ENCODE assay signal across 23 cellular contexts in the genomic region with DNA sequence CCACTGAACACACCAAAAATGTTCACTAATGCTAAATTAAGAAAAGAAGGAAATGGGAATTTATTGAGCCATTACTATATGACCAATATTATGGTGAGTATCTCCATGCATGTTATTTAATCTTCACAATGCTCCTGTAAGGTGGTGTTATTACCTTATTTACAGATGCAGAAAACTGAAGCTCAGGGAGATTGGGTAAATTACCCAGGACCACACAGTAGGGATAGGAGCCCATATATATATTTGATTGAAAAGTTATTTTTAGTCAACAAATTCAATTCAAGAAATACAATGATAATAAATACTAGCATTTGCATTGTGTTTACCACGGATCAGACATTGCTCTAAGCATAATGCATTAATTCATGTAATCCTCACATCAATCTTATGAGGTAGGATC.
DNase-seq lines count a peak whose midpoint lies in the region; ATAC-seq, FAIRE-seq and TF ChIP-seq lines count a peak whose summit lies in the region.
"Had no signal": no experiment of that assay in that cellular context is flagged by ENCODE, and none has a peak within 500 bp of the region (broad histone marks: within the 10 kb centered on the region; RNA-seq: fewer than 3 reads in every experiment).

No MANE protein-coding gene starts in this region.

- H3K79me1 ChIP-seq in IMR-90 (ENCODE audit: low read depth in 1 of 2, low read length in 2 of 2): no peaks in the 10 kb centered on the region

- DNase-seq in IMR-90 (no peak), RWPE2 (ENCODE audit: low spot score) (no peak), foreskin keratinocyte (no peak), GM12891 (ENCODE audit: insufficient read length, low spot score) (no peak), NCI-H2196 (lab: John Stamatoyannopoulos, UW; ENCODE audit: unreplicated experiment) (no peak)
- DNase-seq: ACHN; BE2C; C1 segment of cervical spinal cord; CD4-positive, CD25-positive, alpha-beta regulatory T cell; CD8-positive, alpha-beta memory T cell; COR-L47; DMS 273 treated with DMSO at 0.1 percent for 48 hours; DMS53; DND-41; EL; H9 had no signal

- POLR2A ChIA-PET in HEK293 (lab: Yijun Ruan, JAX): no interaction called here
- POLR2A ChIA-PET in IMR-90 (lab: Charles Lee; ENCODE audit: unreplicated experiment): no interaction called here

- H2BK120ac ChIP-seq in IMR-90 (ENCODE audit: low read depth, low read length): peak overlapping the region; percentile 41; the same call in 1 of the 2 replicates

- no peaks in the 10 kb centered on the region for H3K4me1 ChIP-seq in HEK293 (ENCODE audit: control insufficient read depth, insufficient read depth, low read length)
- peaks cover 20% of the 10 kb centered on the region for H3K4me1 ChIP-seq in IMR-90 (ENCODE audit: control insufficient read depth, insufficient read depth, low read length)
- peaks cover 37% of the 10 kb centered on the region for H3K4me1 ChIP-seq in RWPE2 (ENCODE audit: insufficient read depth, poor library complexity, severe bottlenecking)
- peaks cover 21% of the 10 kb centered on the region for H3K4me1 ChIP-seq in foreskin keratinocyte
- H3K4me1 ChIP-seq: BE2C had no signal

- intact Hi-C loops in IMR-90 (cut with micrococcal nuclease): loop anchor here (5.0 kb wide), 3 partner anchors 326 to 671 kb away; a partner anchor contains a TSS

- no peak overlapping the region for H2BK5ac ChIP-seq in IMR-90 (ENCODE audit: low read depth, low read length, poor library complexity, severe bottlenecking)

- H3K4me2 ChIP-seq in IMR-90 (ENCODE audit: low read depth, low read length): no peak overlapping the region

- no peak overlapping the region for H3K14ac ChIP-seq in IMR-90 (replicated peaks; ENCODE audit: low read depth, low read length)

- ATAC-seq in IMR-90 (ENCODE audit: low read depth) (no peak), RWPE2 (ENCODE audit: low read depth) (no peak), foreskin keratinocyte (no peak), HG02852 (IDR thresholded peaks at IDR 0.05; ENCODE audit: unreplicated experiment) (no peak)
- ATAC-seq: GM12878 had no signal

- H3K27me3 ChIP-seq in IMR-90 (ENCODE audit: control insufficient read depth, insufficient read depth, low read length) (no peaks in the 10 kb centered on the region), RWPE2 (ENCODE audit: insufficient read depth, poor library complexity, severe bottlenecking) (no peaks in the 10 kb centered on the region), foreskin keratinocyte (no peaks in the 10 kb centered on the region)
- H3K27me3 ChIP-seq: BE2C had no signal

- WGBS in IMR-90 (ENCODE audit: extremely low coverage in 2 of 2, insufficient read length in 1 of 2), 2 experiments: no CpG with 5 or more reads among the region's 1 CpG

- in situ Hi-C loops in IMR-90 (cut with MboI; ENCODE audit: low sequenced_read_pairs): loop anchor here (5.0 kb wide), 1 partner anchor 251 kb away; no protein-coding TSS in a partner anchor

- H3K4me3 ChIP-seq in HEK293 (ENCODE audit: low read depth, low read length): no peak overlapping the region
- H3K4me3 ChIP-seq in IMR-90 (ENCODE audit: insufficient read depth, low read depth, low read length): no peak overlapping the region
- H3K4me3 ChIP-seq in RWPE2 (ENCODE audit: severe bottlenecking): no peak overlapping the region
- H3K4me3 ChIP-seq: GM12878 had no signal

- H3K4ac ChIP-seq in IMR-90 (ENCODE audit: low read depth, low read length): no peak overlapping the region

- H3K9me3 ChIP-seq in HEK293 (ENCODE audit: control insufficient read depth, insufficient read depth, low read depth, low read length) (no peaks in the 10 kb centered on the region), IMR-90 (ENCODE audit: control insufficient read depth, insufficient read depth, low read length) (no peaks in the 10 kb centered on the region), RWPE2 (ENCODE audit: severe bottlenecking) (no peaks in the 10 kb centered on the region)
- H3K9me3 ChIP-seq: BE2C had no signal

- H4K20me1 ChIP-seq in IMR-90 (ENCODE audit: insufficient read depth, low read length): no peaks in the 10 kb centered on the region; the same call in 1 of the 2 replicates

- H3K27ac ChIP-seq in HEK293 (ENCODE audit: extremely low read depth, low read depth, low read length): no peak overlapping the region
- H3K27ac ChIP-seq in IMR-90 (ENCODE audit: insufficient read depth, low read length): no peak overlapping the region
- peak overlapping the region; percentile 96 for H3K27ac ChIP-seq in RWPE2 (ENCODE audit: poor library complexity, severe bottlenecking)
- peak overlapping the region; percentile 88 for H3K27ac ChIP-seq in foreskin keratinocyte

- no peak overlapping the region for H4K5ac ChIP-seq in IMR-90 (ENCODE audit: low read depth, low read length)

- dilution Hi-C loops in IMR-90 (cut with HindIII; ENCODE audit: low sequenced_read_pairs, unreplicated experiment): no loop called here

- TF ChIP-seq CTCF in HEK293 (tag by site-specific recombination; IDR thresholded peaks at IDR 0.05) (no peak), IMR-90 (conservative IDR thresholded peaks at IDR 0.05; ENCODE audit: low read depth, low read length) (no peak), RWPE2 (IDR thresholded peaks at IDR 0.05; ENCODE audit: poor library complexity, severe bottlenecking) (no peak), foreskin keratinocyte (conservative IDR thresholded peaks at IDR 0.05) (no peak)

- H4K8ac ChIP-seq in IMR-90 (ENCODE audit: low read depth in 2 of 2, low read length in 2 of 2): no peak overlapping the region

- no TSS peak for BruUV-seq in IMR-90 (replicated peaks; lab: Mats Ljungman, UMichigan)

- H2BK20ac ChIP-seq in IMR-90 (ENCODE audit: low read depth, low read length): peak overlapping the region; percentile 38; the same call in 1 of the 2 replicates

- peak overlapping the region; percentile 48; the same call in 1 of the 2 replicates for H2AK5ac ChIP-seq in IMR-90 (ENCODE audit: low read depth, low read length)

- H3K9ac ChIP-seq in IMR-90 (ENCODE audit: low read depth, low read length): no peak overlapping the region

- H2BK15ac ChIP-seq in IMR-90 (ENCODE audit: low read depth, low read length): 0 out of 3 replicates have a peak overlapping the region, but pooled peaks have one; percentile 33

- no peak overlapping the region for H3K56ac ChIP-seq in IMR-90 (ENCODE audit: extremely low read depth, insufficient read depth, low read length)

- TF ChIP-seq POLR2A in IMR-90 (IDR thresholded peaks at IDR 0.05; ENCODE audit: low read depth, low read length) (no peak), GM12891 (IDR thresholded peaks at IDR 0.05; ENCODE audit: low read depth, low read length) (no peak)

- H2AK9ac ChIP-seq in IMR-90 (replicated peaks; ENCODE audit: low read depth, low read length, poor library complexity): no peak overlapping the region

- no peak overlapping the region for H3K18ac ChIP-seq in IMR-90 (ENCODE audit: low read depth, low read length)

- no peak for TF ChIP-seq RAD21 in IMR-90 (IDR thresholded peaks at IDR 0.05; ENCODE audit: low read length)

- CTCF ChIA-PET in HEK293 (lab: Yijun Ruan, JAX) (interaction anchor here (0.8 to 1.7 kb wide), 3 partner anchors 312 to 317 kb away, joined by 4 to 5 read pairs (median 4); no protein-coding TSS in a partner anchor), IMR-90 (lab: Yijun Ruan, JAX) (no interaction called here)

- H4K91ac ChIP-seq in IMR-90 (ENCODE audit: insufficient read depth, low read depth, low read length): no peak overlapping the region

- peaks cover 10% of the 10 kb centered on the region; the same call in 1 of the 2 replicates for H3K9me1 ChIP-seq in IMR-90 (ENCODE audit: insufficient read depth, low read length)

- no peak overlapping the region for H3K23ac ChIP-seq in IMR-90 (ENCODE audit: low read depth, low read length)

- FAIRE-seq in GM12891 (lab: Jason Lieb, UNC): no peak
- FAIRE-seq: A204.1, GM12878, GM19239, H1, HTR-8/SVneo had no signal

- no peaks in the 10 kb centered on the region for H3K36me3 ChIP-seq in HEK293 (ENCODE audit: control insufficient read depth in 2 of 2, insufficient read depth in 1 of 2, low read length in 2 of 2)
- H3K36me3 ChIP-seq in IMR-90 (ENCODE audit: control insufficient read depth, insufficient read depth, low read length): no peaks in the 10 kb centered on the region
- no peaks in the 10 kb centered on the region for H3K36me3 ChIP-seq in RWPE2 (ENCODE audit: low read depth)
- H3K36me3 ChIP-seq: BE2C had no signal

- H2AFZ ChIP-seq in IMR-90 (replicated peaks; ENCODE audit: low read length, poor library complexity): no peak overlapping the region

TF ChIP-seq in HEK293, 187 proteins besides CTCF, POLR2A, EP300 and RAD21 (continues in another document):
- TF ChIP-seq ZNF423 (tag by site-specific recombination; IDR thresholded peaks at IDR 0.05) (no peak), ZNF624 (tag by site-specific recombination; IDR thresholded peaks at IDR 0.05) (no peak), ZNF223 (tag by site-specific recombination; IDR thresholded peaks at IDR 0.05) (no peak), ZNF76 (tag by site-specific recombination; IDR thresholded peaks at IDR 0.05; ENCODE audit: borderline replicate concordance, low read depth) (no peak), ZNF514 (tag by site-specific recombination; IDR thresholded peaks at IDR 0.05) (no peak)

TF ChIP-seq in IMR-90, 13 proteins besides CTCF, POLR2A, EP300 and RAD21 (continues in another document):
- TF ChIP-seq MAFK (IDR thresholded peaks at IDR 0.05; ENCODE audit: low read depth, low read length) (no peak), BHLHE40 (IDR thresholded peaks at IDR 0.05; ENCODE audit: low read depth, low read length) (no peak), FOS (IDR thresholded peaks at IDR 0.05; ENCODE audit: low read depth, low read length) (no peak), RCOR1 (IDR thresholded peaks at IDR 0.05; ENCODE audit: insufficient replicate concordance, low read length) (no peak), SMC3 (IDR thresholded peaks at IDR 0.05; ENCODE audit: low read depth, low read length) (no peak)

TF ChIP-seq in GM12891, 5 proteins besides CTCF, POLR2A, EP300 and RAD21:
- TF ChIP-seq TAF1 (IDR thresholded peaks at IDR 0.05; ENCODE audit: low read depth, low read length) (no peak), POLR2AphosphoS5 (IDR thresholded peaks at IDR 0.05; ENCODE audit: low read depth, low read length) (no peak), POU2F2 (IDR thresholded peaks at IDR 0.05; ENCODE audit: low read depth, low read length) (no peak), SPI1 (IDR thresholded peaks at IDR 0.05; ENCODE audit: low read depth, low read length) (no peak), PAX5 (IDR thresholded peaks at IDR 0.05; ENCODE audit: insufficient read depth, low read length, severe bottlenecking) (no peak)

Comparison
In these comparisons a context has a peak if more than half of its experiments do, and no peak if none do; other contexts are left out.
1. H3K27ac ChIP-seq: peak in RWPE2 (single experiment) and foreskin keratinocyte (single experiment); none in HEK293 (single experiment) and IMR-90 (single experiment).